Comparison of ENCODE assay signal across 13 cellular contexts in genomic region chr3:48597408-48597800, GRCh38. TPM values are rescaled to one million over a fixed set of nuclear protein-coding genes. Genes with fewer than 3 reads are reported as not detected.
DNase-seq lines count a peak whose midpoint lies in the region; TF ChIP-seq lines count a peak whose summit lies in the region.
"Had no signal": no experiment of that assay in that cellular context is flagged by ENCODE, and none has a peak within 500 bp of the region (broad histone marks: within the 10 kb centered on the region; RNA-seq: fewer than 3 reads in every experiment).

No MANE protein-coding gene starts in this region.

- TF ChIP-seq CTCF in nephron (IDR thresholded peaks at IDR 0.05; ENCODE audit: unreplicated experiment in 3 of 3) (no peak), uterus (IDR thresholded peaks at IDR 0.05) (no peak)

- CTCF ChIA-PET in activated naive CD4-positive, alpha-beta T cell treated with anti-CD3 and anti-CD28 coated beads, Interleukin-2, amount 10 ng/mL, durations not matched to agents 7 days and 5 days (lab: Charles Lee), result interaction anchor here (1.6 kb wide), 1 partner anchor 161 kb away, joined by 3 read pairs; no protein-coding TSS in a partner anchor

- DNase-seq in activated naive CD4-positive, alpha-beta T cell treated with anti-CD3 and anti-CD28 coated beads, Interleukin-2, amount 10 ng/mL, durations not matched to agents 7 days and 5 days, result no peak
- DNase-seq in erythroblast (lab: John Stamatoyannopoulos, UW) (no peak), uterus (no peak), AML-193 (lab: John Stamatoyannopoulos, UW) (no peak), AG08395 (ENCODE audit: low spot score) (no peak), COR-L47 (lab: John Stamatoyannopoulos, UW) (no peak)
- DNase-seq: activated T-cell treated with anti-CD3 and anti-CD28 coated beads, Interleukin-2, amount 50 U/mL, for 72 hours; NCI-H2107 had no signal

- H3K4me3 ChIP-seq in uterus, result no peak overlapping the region

- H3K27ac ChIP-seq in uterus, result peak overlapping the region; percentile 81 to 98
- H3K27ac ChIP-seq: KMS-11 had no signal

- H3K36me3 Mint-ChIP-seq in activated naive CD4-positive, alpha-beta T cell treated with anti-CD3 and anti-CD28 coated beads, Interleukin-2, amount 50 U/mL, for 24 hours, result peaks cover 2% of the 10 kb centered on the region
- H3K36me3 Mint-ChIP-seq in activated naive CD4-positive, alpha-beta T cell treated with anti-CD3 and anti-CD28 coated beads, Interleukin-2, amount 10 ng/mL, durations not matched to agents 7 days and 5 days, result peaks cover 17% of the 10 kb centered on the region
- H3K36me3 Mint-ChIP-seq in nephron (ENCODE audit: low read depth), result peaks cover 33% of the 10 kb centered on the region

- peaks cover 6 to 34% of the 10 kb centered on the region in 2 donors for H3K4me1 ChIP-seq in uterus

- peak; percentile 25 for TF ChIP-seq POLR2A in erythroblast (IDR thresholded peaks at IDR 0.05; ENCODE audit: low read length)
- no peak for TF ChIP-seq POLR2A in uterus (IDR thresholded peaks at IDR 0.05)

- no peaks in the 10 kb centered on the region for H3K36me3 ChIP-seq in uterus

- H3K4me3 Mint-ChIP-seq in activated naive CD4-positive, alpha-beta T cell treated with anti-CD3 and anti-CD28 coated beads, Interleukin-2, amount 50 U/mL, for 24 hours, result no peak overlapping the region
- no peak overlapping the region for H3K4me3 Mint-ChIP-seq in activated naive CD4-positive, alpha-beta T cell treated with anti-CD3 and anti-CD28 coated beads, Interleukin-2, amount 10 ng/mL, durations not matched to agents 7 days and 5 days
- H3K4me3 Mint-ChIP-seq in nephron, result no peak overlapping the region
- H3K4me3 Mint-ChIP-seq: activated T-cell treated with anti-CD3 and anti-CD28 coated beads, Interleukin-2, amount 50 U/mL, for 72 hours had no signal

- no peaks in the 10 kb centered on the region for H3K9me3 Mint-ChIP-seq in activated naive CD4-positive, alpha-beta T cell treated with anti-CD3 and anti-CD28 coated beads, Interleukin-2, amount 50 U/mL, for 24 hours
- no peaks in the 10 kb centered on the region for H3K9me3 Mint-ChIP-seq in activated naive CD4-positive, alpha-beta T cell treated with anti-CD3 and anti-CD28 coated beads, Interleukin-2, amount 10 ng/mL, durations not matched to agents 7 days and 5 days
- H3K9me3 Mint-ChIP-seq in nephron, result no peaks in the 10 kb centered on the region
- H3K9me3 Mint-ChIP-seq: activated T-cell treated with anti-CD3 and anti-CD28 coated beads, Interleukin-2, amount 50 U/mL, for 72 hours had no signal

- H3K27ac Mint-ChIP-seq in activated naive CD4-positive, alpha-beta T cell treated with anti-CD3 and anti-CD28 coated beads, Interleukin-2, amount 50 U/mL, for 24 hours, result peak overlapping the region; percentile 41
- no peak overlapping the region for H3K27ac Mint-ChIP-seq in activated naive CD4-positive, alpha-beta T cell treated with anti-CD3 and anti-CD28 coated beads, Interleukin-2, amount 10 ng/mL, durations not matched to agents 7 days and 5 days
- H3K27ac Mint-ChIP-seq in nephron, result peak overlapping the region in 2 of 3 experiments; percentile 57 to 78
- H3K27ac Mint-ChIP-seq: activated T-cell treated with anti-CD3 and anti-CD28 coated beads, Interleukin-2, amount 50 U/mL, for 72 hours had no signal

- no peaks in the 10 kb centered on the region for H3K9me3 ChIP-seq in uterus

- intact Hi-C loops in uterus (cut with DNase I; ENCODE audit: low total_unique reads), result no loop called here

- H3K4me1 Mint-ChIP-seq in activated naive CD4-positive, alpha-beta T cell treated with anti-CD3 and anti-CD28 coated beads, Interleukin-2, amount 50 U/mL, for 24 hours, result no peaks in the 10 kb centered on the region
- peaks cover 6% of the 10 kb centered on the region for H3K4me1 Mint-ChIP-seq in activated naive CD4-positive, alpha-beta T cell treated with anti-CD3 and anti-CD28 coated beads, Interleukin-2, amount 10 ng/mL, durations not matched to agents 7 days and 5 days
- peaks cover 31% of the 10 kb centered on the region for H3K4me1 Mint-ChIP-seq in nephron

- no peaks in the 10 kb centered on the region for H3K27me3 ChIP-seq in uterus

- peaks cover 4% of the 10 kb centered on the region for H3K27me3 Mint-ChIP-seq in activated naive CD4-positive, alpha-beta T cell treated with anti-CD3 and anti-CD28 coated beads, Interleukin-2, amount 50 U/mL, for 24 hours
- peaks cover 49% of the 10 kb centered on the region for H3K27me3 Mint-ChIP-seq in activated naive CD4-positive, alpha-beta T cell treated with anti-CD3 and anti-CD28 coated beads, Interleukin-2, amount 10 ng/mL, durations not matched to agents 7 days and 5 days
- H3K27me3 Mint-ChIP-seq in nephron (ENCODE audit: low read depth), result no peaks in the 10 kb centered on the region

RNA-seq across cellular contexts. Expression of gene COL7A1, which starts 2.3 kb away (rescaled TPM):
- total RNA-seq in uterus, result 10 to 100 TPM in 3 of 4 donors, under 1 TPM in 1; 0.88 to 21.6 (median 19.1) TPM

RNA-seq across cellular contexts. Expression of gene UQCRC1, which starts 12.0 kb away (rescaled TPM):
- total RNA-seq in uterus, result 100 to 1,000 TPM in 3 of 4 donors, 10 to 100 TPM in 1; 54.4 to 409 (median 155) TPM

RNA-seq across cellular contexts. Expression of gene TMEM89, which starts 24.2 kb away (rescaled TPM):
- not detected for total RNA-seq in uterus
- total RNA-seq: activated T-cell treated with anti-CD3 and anti-CD28 coated beads, Interleukin-2, amount 50 U/mL, for 72 hours; G401; lung microvascular endothelial cell had no signal

RNA-seq across cellular contexts. Expression of gene UCN2, which starts 33.8 kb away (rescaled TPM):
- total RNA-seq in uterus, result under 1 TPM in 1 of 4 donors, not detected in 3; 0.49 TPM
- total RNA-seq: activated T-cell treated with anti-CD3 and anti-CD28 coated beads, Interleukin-2, amount 50 U/mL, for 72 hours; G401; lung microvascular endothelial cell had no signal

RNA-seq across cellular contexts. Expression of gene SLC26A6, which starts 37.9 kb away (rescaled TPM):
- 10 to 100 TPM in 3 of 4 donors, under 1 TPM in 1; 0.59 to 98.1 (median 15.2) TPM for total RNA-seq in uterus
